8 cellular contexts compared by ENCODE assay signal in genomic region chr16:81478876-81479496, GRCh38. TPM values are rescaled to one million over a fixed set of nuclear protein-coding genes. Genes with fewer than 3 reads are reported as not detected.
DNase-seq lines count a peak whose midpoint lies in the region; ATAC-seq and TF ChIP-seq lines count a peak whose summit lies in the region.

No MANE protein-coding gene starts in this region.

- peak overlapping the region; percentile 63 to 74 (median 66) for H3K27ac ChIP-seq in transverse colon

- TF ChIP-seq EP300 in transverse colon (IDR thresholded peaks at IDR 0.05; ENCODE audit: low read depth): no peak

- TF ChIP-seq POLR2A in transverse colon (IDR thresholded peaks at IDR 0.05): no peak

- WGBS in transverse colon (ENCODE audit: low coverage in 1 of 2), 2 donors: 47 to 70% methylated on average over 3 to 13 of the region's 13 CpGs

- intact Hi-C loops in left cardiac atrium (cut with DNase I) (no loop called here), transverse colon (cut with DNase I; ENCODE audit: low total_unique reads) (loop anchor here (10.0 kb wide), 1 partner anchor 1456 kb away; no protein-coding TSS in a partner anchor)

- H3K4me3 ChIP-seq in GM12865 (ENCODE audit: low read depth, low read length) (peak overlapping the region; percentile 41), transverse colon (no peak overlapping the region)

- peak; percentile 58 for ATAC-seq in GM21723 (IDR thresholded peaks at IDR 0.05; ENCODE audit: unreplicated experiment)
- peak; percentile 52 to 69 for ATAC-seq in left cardiac atrium

- peak; percentile 91 for DNase-seq in GM12865 (ENCODE audit: low read depth)
- DNase-seq in NOMO-1 (lab: John Stamatoyannopoulos, UW; ENCODE audit: unreplicated experiment in 2 of 2): peak; percentile 95 to 96
- DNase-seq in left cardiac atrium: peak; percentile 67
- peak; percentile 73 for DNase-seq in transverse colon
- DNase-seq in NCI-H748 (lab: John Stamatoyannopoulos, UW; ENCODE audit: unreplicated experiment): no peak
- DNase-seq in NCI-H2107 (lab: John Stamatoyannopoulos, UW): no peak
- no peak for DNase-seq in NCI-H1417 treated with DMSO at 0.1 percent for 48 hours (lab: John Stamatoyannopoulos, UW)

- no peaks in the 10 kb centered on the region for H3K9me3 ChIP-seq in transverse colon

- no peaks in the 10 kb centered on the region for H3K36me3 ChIP-seq in transverse colon

- in situ Hi-C loops in transverse colon (cut with MboI; ENCODE audit: low pct_ligation_motif_present in 1 of 4, low pct_unique_long_range_greater_than_20kb in 1 of 4, low sequenced_read_pairs in 3 of 4): no loop called here

- TF ChIP-seq CTCF in GM12865 (IDR thresholded peaks at IDR 0.05; ENCODE audit: insufficient read depth, low read depth, low read length, missing control alignments): no peak
- no peak for TF ChIP-seq CTCF in transverse colon (IDR thresholded peaks at IDR 0.05)

- peaks cover 7 to 74% (median 32%) of the 10 kb centered on the region in 4 donors for H3K4me1 ChIP-seq in transverse colon

- no peaks in the 10 kb centered on the region for H3K27me3 ChIP-seq in transverse colon

RNA-seq across cellular contexts. Expression of gene CMIP, which starts 34.4 kb away (rescaled TPM):
- total RNA-seq in left cardiac atrium (10 to 100 TPM; 18.1 to 34.9 TPM), transverse colon (10 to 100 TPM; 40.0 to 69.6 (median 47.0) TPM)

Comparison
In these comparisons a context has a peak if more than half of its experiments do, and no peak if none do; other contexts are left out.
1. DNase-seq: peak in GM12865 (single experiment), NOMO-1 (2 of 2), left cardiac atrium (single experiment) and transverse colon (single experiment); none in NCI-H748 (single experiment), NCI-H2107 (single experiment) and NCI-H1417 treated with DMSO at 0.1 percent for 48 hours (single experiment).